8 cellular contexts compared by ENCODE assay signal in genomic region chr1:202589190-202589680, GRCh38.
DNase-seq lines count a peak whose midpoint lies in the region; ATAC-seq, FAIRE-seq and TF ChIP-seq lines count a peak whose summit lies in the region.

No MANE protein-coding gene starts in this region.

- 74% methylated on average over 6 of the region's 6 CpGs for WGBS in GM12878 (ENCODE audit: insufficient coverage, insufficient replicate concordance, low lambda C conversion rate, missing lambda C conversion rate)

- no peak for FAIRE-seq in GM12878 (lab: Jason Lieb, UNC)

- POLR2A ChIA-PET in GM12878 (lab: Charles Lee) = no interaction called here
- POLR2A ChIA-PET in CD4-positive, alpha-beta memory T cell (lab: Charles Lee; ENCODE audit: partially characterized antibody) = no interaction called here

- no peaks in the 10 kb centered on the region for H3K79me2 ChIP-seq in GM12878 (ENCODE audit: control insufficient read depth, insufficient read depth, low read length)

- no peak overlapping the region for H3K27ac ChIP-seq in GM12878 (ENCODE audit: control insufficient read depth, insufficient read depth)
- no peak overlapping the region for H3K27ac ChIP-seq in CD4-positive, alpha-beta memory T cell (ENCODE audit: low read depth, low read length)

- no peak overlapping the region for H3K4me2 ChIP-seq in GM12878 (ENCODE audit: control insufficient read depth, insufficient read depth)

- intact Hi-C loops in GM12878 (cut with micrococcal nuclease; ENCODE audit: unreplicated experiment) = no loop called here
- intact Hi-C loops in CD4-positive, alpha-beta memory T cell (cut with micrococcal nuclease) = no loop called here

- H3K9me3 ChIP-seq in GM12878 (replicated peaks; ENCODE audit: control insufficient read depth, insufficient read depth, low read length) = no peaks in the 10 kb centered on the region
- no peaks in the 10 kb centered on the region for H3K9me3 ChIP-seq in CD4-positive, alpha-beta memory T cell (ENCODE audit: control insufficient read depth in 1 of 2, low read length in 2 of 2)

- TF ChIP-seq CTCF in GM12878 (IDR thresholded peaks at IDR 0.05 in 2 of 3, conservative IDR thresholded peaks at IDR 0.05 in 1 of 3; ENCODE audit: control insufficient read depth in 2 of 3, extremely low read depth in 1 of 3, insufficient read depth in 1 of 3, low read depth in 3 of 3, low read length in 3 of 3) = no peak

- no peak overlapping the region for H3K27ac Mint-ChIP-seq in stimulated activated naive B cell treated with anti-CD40 and anti-IgM and Interleukin-4, amounts not matched to agents 10 μg/mL and 1 μg/mL and 100 μg/mL, for 72 hours
- no peak overlapping the region for H3K27ac Mint-ChIP-seq in CD4-positive, alpha-beta memory T cell

- no peaks in the 10 kb centered on the region for H3K9me3 Mint-ChIP-seq in stimulated activated naive B cell treated with anti-CD40 and anti-IgM and Interleukin-4, amounts not matched to agents 10 μg/mL and 1 μg/mL and 100 μg/mL, for 72 hours
- H3K9me3 Mint-ChIP-seq in CD4-positive, alpha-beta memory T cell = no peaks in the 10 kb centered on the region

- in situ Hi-C loops in GM12878 (cut with MboI) = no loop called here

- no peaks in the 10 kb centered on the region for H3K36me3 ChIP-seq in GM12878 (ENCODE audit: control insufficient read depth in 2 of 2, insufficient read depth in 2 of 2, low read length in 1 of 2)
- H3K36me3 ChIP-seq in CD4-positive, alpha-beta memory T cell (ENCODE audit: insufficient read depth, low read length) = no peaks in the 10 kb centered on the region

- no peaks in the 10 kb centered on the region for H3K27me3 ChIP-seq in GM12878 (replicated peaks in 1 of 2; ENCODE audit: control insufficient read depth in 2 of 2, insufficient read depth in 2 of 2, low read length in 1 of 2)
- H3K27me3 ChIP-seq in CD4-positive, alpha-beta memory T cell (ENCODE audit: insufficient read depth, low read length) = no peaks in the 10 kb centered on the region

- no TSS peak for BruUV-seq in GM12878 (replicated peaks; lab: Mats Ljungman, UMichigan)

- RAD21 ChIA-PET in GM12878 (lab: Charles Lee; ENCODE audit: unreplicated experiment) = interaction anchor here (0.7 kb wide), 1 partner anchor 11 kb away, joined by 3 read pairs; no protein-coding TSS in a partner anchor

- peaks cover 0 to 6% of the 10 kb centered on the region in 2 donors for H3K27me3 Mint-ChIP-seq in stimulated activated naive B cell treated with anti-CD40 and anti-IgM and Interleukin-4, amounts not matched to agents 10 μg/mL and 1 μg/mL and 100 μg/mL, for 72 hours
- no peaks in the 10 kb centered on the region for H3K27me3 Mint-ChIP-seq in CD4-positive, alpha-beta memory T cell

- no peak for TF ChIP-seq RAD21 in GM12878 (IDR thresholded peaks at IDR 0.05; ENCODE audit: insufficient read depth, low read depth, low read length)

- H3K4me3 Mint-ChIP-seq in stimulated activated naive B cell treated with anti-CD40 and anti-IgM and Interleukin-4, amounts not matched to agents 10 μg/mL and 1 μg/mL and 100 μg/mL, for 72 hours = no peak overlapping the region
- no peak overlapping the region for H3K4me3 Mint-ChIP-seq in CD4-positive, alpha-beta memory T cell

- SMC1A ChIA-PET in GM12878 (lab: Charles Lee; ENCODE audit: uncharacterized antibody, unreplicated experiment) = interaction anchor here (1.3 kb wide), 1 partner anchor 25 kb away, joined by 3 read pairs; no protein-coding TSS in a partner anchor

- no peak overlapping the region for H3K9ac ChIP-seq in GM12878 (ENCODE audit: control insufficient read depth, insufficient read depth, low read length)

- no peak for TF ChIP-seq POLR2A in GM12878 (IDR thresholded peaks at IDR 0.05; ENCODE audit: low read depth, low read length)

- ATAC-seq in GM12878 = peak; percentile 35
- peak; percentile 61 to 82 for ATAC-seq in stimulated activated naive B cell treated with anti-CD40 and anti-IgM and Interleukin-4, amounts not matched to agents 10 μg/mL and 1 μg/mL and 100 μg/mL, for 72 hours (replicated peaks)
- ATAC-seq in GM19328 (IDR thresholded peaks at IDR 0.05; ENCODE audit: unreplicated experiment) = no peak

- H3K4me1 ChIP-seq in GM12878 (ENCODE audit: control insufficient read depth, insufficient read depth, low read length) = peaks cover 10% of the 10 kb centered on the region
- no peaks in the 10 kb centered on the region for H3K4me1 ChIP-seq in CD4-positive, alpha-beta memory T cell (ENCODE audit: insufficient read depth, low read length)

- H3K4me1 Mint-ChIP-seq in stimulated activated naive B cell treated with anti-CD40 and anti-IgM and Interleukin-4, amounts not matched to agents 10 μg/mL and 1 μg/mL and 100 μg/mL, for 72 hours = peaks cover 30 to 41% of the 10 kb centered on the region in 2 donors
- peaks cover 0 to 1% (median 0%) of the 10 kb centered on the region in 4 donors for H3K4me1 Mint-ChIP-seq in CD4-positive, alpha-beta memory T cell

- H4K20me1 ChIP-seq in GM12878 (ENCODE audit: control insufficient read depth, insufficient read depth) = peaks cover 4% of the 10 kb centered on the region; the same call in 1 of the 2 replicates

- TF ChIP-seq EP300 in GM12878 (IDR thresholded peaks at IDR 0.05; ENCODE audit: borderline replicate concordance in 1 of 2, control insufficient read depth in 1 of 2, low read depth in 2 of 2, low read length in 2 of 2) = no peak

- CTCF ChIA-PET in GM12878 (lab: Yijun Ruan, JAX) = interaction anchor here (2.0 kb wide), 2 partner anchors 15 to 18 kb away, joined by 6 to 9 read pairs; no protein-coding TSS in a partner anchor
- CTCF ChIA-PET in CD4-positive, alpha-beta memory T cell (lab: Charles Lee; ENCODE audit: partially characterized antibody) = interaction anchor here (1.2 kb wide), 1 partner anchor 131 kb away, joined by 3 read pairs; no protein-coding TSS in a partner anchor

- DNase-seq in H4 (ENCODE audit: low spot score) = peak; percentile 99
- no peak for DNase-seq in GM12878 (ENCODE audit: low read depth, low spot score)
- peak; percentile 100 for DNase-seq in iris pigment epithelial cell (ENCODE audit: low read depth)
- no peak for DNase-seq in stimulated activated naive B cell treated with anti-CD40 and anti-IgM and Interleukin-4, amounts not matched to agents 10 μg/mL and 1 μg/mL and 100 μg/mL, for 72 hours
- DNase-seq in NCI-H446 treated with DMSO at 0.1 percent for 48 hours (lab: John Stamatoyannopoulos, UW) = no peak
- DNase-seq in activated T-cell treated with anti-CD3 and anti-CD28 coated beads, Interleukin-2, amount 50 U/mL, for 48 hours = no peak
- DNase-seq in CD4-positive, alpha-beta memory T cell = no peak

- no peak overlapping the region for H2AFZ ChIP-seq in GM12878 (ENCODE audit: control insufficient read depth, low read depth, low read length)

- no peak overlapping the region for H3K4me3 ChIP-seq in GM12878
- no peak overlapping the region for H3K4me3 ChIP-seq in CD4-positive, alpha-beta memory T cell (ENCODE audit: low read length in 2 of 2)

- peaks cover 7 to 15% of the 10 kb centered on the region in 2 donors for H3K36me3 Mint-ChIP-seq in stimulated activated naive B cell treated with anti-CD40 and anti-IgM and Interleukin-4, amounts not matched to agents 10 μg/mL and 1 μg/mL and 100 μg/mL, for 72 hours
- H3K36me3 Mint-ChIP-seq in CD4-positive, alpha-beta memory T cell = peaks cover 2 to 16% of the 10 kb centered on the region in 2 donors

TF ChIP-seq in GM12878, 131 proteins besides CTCF, POLR2A, EP300 and RAD21:
- TF ChIP-seq TCF3 (IDR thresholded peaks at IDR 0.05; ENCODE audit: borderline replicate concordance, insufficient read depth, low read depth, low read length) (no peak), FOS (IDR thresholded peaks at IDR 0.05; ENCODE audit: borderline replicate concordance, extremely low read depth, insufficient read length) (no peak), PAX5 (IDR thresholded peaks at IDR 0.05; ENCODE audit: borderline replicate concordance, low read depth, low read length) (peak; percentile 49; the same call in 1 of the 2 replicates), ZBTB4 (CRISPR knock-in tag; IDR thresholded peaks at IDR 0.05) (no peak), IKZF2 (IDR thresholded peaks at IDR 0.05) (no peak), ZBED1 (IDR thresholded peaks at IDR 0.05; ENCODE audit: borderline replicate concordance) (no peak)

Comparison
In these comparisons a context has a peak if more than half of its experiments do, and no peak if none do; other contexts are left out.
1. DNase-seq: peak in H4 (single experiment) and iris pigment epithelial cell (single experiment); none in GM12878 (single experiment), stimulated activated naive B cell treated with anti-CD40 and anti-IgM and Interleukin-4, amounts not matched to agents 10 μg/mL and 1 μg/mL and 100 μg/mL, for 72 hours (single experiment), NCI-H446 treated with DMSO at 0.1 percent for 48 hours (single experiment), activated T-cell treated with anti-CD3 and anti-CD28 coated beads, Interleukin-2, amount 50 U/mL, for 48 hours (0 of 2) and CD4-positive, alpha-beta memory T cell (0 of 5).